Comparison of ENCODE assay signal across 18 cellular contexts in the genomic region with DNA sequence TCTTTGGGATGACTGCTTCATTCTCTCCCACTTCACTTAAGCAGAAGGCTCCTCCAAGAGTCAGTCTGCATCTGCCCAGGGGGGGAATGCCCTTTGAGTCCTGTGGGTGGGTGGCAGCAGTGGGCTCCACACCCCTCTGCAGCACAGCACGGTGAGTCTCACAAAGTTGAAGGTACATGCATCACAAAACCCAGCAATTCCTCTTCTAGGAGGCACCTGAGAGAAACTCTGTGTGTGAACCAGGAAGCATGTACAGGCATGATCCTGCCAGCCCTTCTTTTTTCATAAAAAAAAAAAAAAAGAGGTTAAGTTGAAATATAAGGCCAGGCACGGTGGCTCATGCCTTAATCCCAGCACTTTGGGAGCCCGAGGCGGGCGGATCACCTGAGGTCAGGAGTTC.
"Had no signal": no experiment of that assay in that cellular context is flagged by ENCODE, and none has a peak within 500 bp of the region (broad histone marks: within the 10 kb centered on the region; RNA-seq: fewer than 3 reads in every experiment).

No MANE protein-coding gene starts in this region.

- H3K4me1 Mint-ChIP-seq: naive B cell; nephron; stimulated activated memory B cell treated with anti-CD40 and anti-IgM and Interleukin-4, amounts not matched to agents 10 μg/mL and 1 μg/mL and 100 μg/mL, for 72 hours had no signal

- H3K27ac Mint-ChIP-seq: nephron; stimulated activated memory B cell treated with anti-CD40 and anti-IgM and Interleukin-4, amounts not matched to agents 10 μg/mL and 1 μg/mL and 100 μg/mL, for 72 hours; stimulated activated naive CD8-positive, alpha-beta T cell treated with anti-CD3 and anti-CD28 coated beads, Interleukin-15, Interleukin-2, amounts not matched to agents 100 ng/mL and 50 ng/mL, for 24 hours had no signal

- H3K4me3 ChIP-seq: psoas muscle, right lobe of liver, spleen, tibial nerve had no signal

- H3K4me1 ChIP-seq: right lobe of liver, spleen, tibial nerve had no signal

- H3K4me3 Mint-ChIP-seq: naive B cell; nephron; stimulated activated memory B cell treated with anti-CD40 and anti-IgM and Interleukin-4, amounts not matched to agents 10 μg/mL and 1 μg/mL and 100 μg/mL, for 72 hours; stimulated activated naive CD8-positive, alpha-beta T cell treated with anti-CD3 and anti-CD28 coated beads, Interleukin-15, Interleukin-2, amounts not matched to agents 100 ng/mL and 50 ng/mL, for 24 hours had no signal

- ATAC-seq: psoas muscle; right lobe of liver; stimulated activated memory B cell treated with anti-CD40 and anti-IgM and Interleukin-4, amounts not matched to agents 10 μg/mL and 1 μg/mL and 100 μg/mL, for 72 hours had no signal

- H3K27me3 Mint-ChIP-seq: stimulated activated naive CD8-positive, alpha-beta T cell treated with anti-CD3 and anti-CD28 coated beads, Interleukin-15, Interleukin-2, amounts not matched to agents 100 ng/mL and 50 ng/mL, for 24 hours had no signal

- H3K36me3 ChIP-seq: neutrophil, right lobe of liver, spleen, tibial nerve had no signal

- H3K27ac ChIP-seq: neutrophil, psoas muscle, right lobe of liver, spleen, tibial nerve had no signal

- DNase-seq: effector memory CD4-positive, alpha-beta T cell; foreskin melanocyte; head of caudate nucleus; hippocampal formation; kidney glomerular epithelial cell; naive B cell; psoas muscle; retina; right lobe of liver; spleen; stimulated activated CD4-positive, alpha-beta T cell treated with anti-CD3 and anti-CD28 coated beads, Interleukin-15, amount 100 ng/mL, for 24 hours; stimulated activated CD4-positive, alpha-beta T cell treated with anti-CD3 and anti-CD28 coated beads, Interleukin-1b, Interleukin-23, amount 100 ng/mL, for 48 hours; stimulated activated CD4-positive, alpha-beta T cell treated with anti-CD3 and anti-CD28 coated beads, Interleukin-4, amount 100 ng/mL, for 24 hours had no signal

- H3K27me3 ChIP-seq: right lobe of liver, tibial nerve had no signal

- H3K36me3 Mint-ChIP-seq: naive B cell; stimulated activated memory B cell treated with anti-CD40 and anti-IgM and Interleukin-4, amounts not matched to agents 10 μg/mL and 1 μg/mL and 100 μg/mL, for 72 hours had no signal

- H3K9me3 Mint-ChIP-seq: nephron; stimulated activated naive CD8-positive, alpha-beta T cell treated with anti-CD3 and anti-CD28 coated beads, Interleukin-15, Interleukin-2, amounts not matched to agents 100 ng/mL and 50 ng/mL, for 24 hours had no signal

- H3K9me3 ChIP-seq: neutrophil, psoas muscle, right lobe of liver had no signal
